In genomic region chr1:167206166-167206835, GRCh38 we compare ENCODE assay signal across 1 cellular context.
TF ChIP-seq lines count a peak whose summit lies in the region.

No MANE protein-coding gene starts in this region.

TF ChIP-seq in WTC11, 78 proteins besides CTCF, POLR2A, EP300 and RAD21 (continued from another document):
- no peak for TF ChIP-seq E2F4 (CRISPR knock-in tag; IDR thresholded peaks at IDR 0.05; ENCODE audit: borderline replicate concordance, low read depth)
- TF ChIP-seq CBFB (CRISPR knock-in tag; IDR thresholded peaks at IDR 0.05; ENCODE audit: low read depth) = no peak
- no peak for TF ChIP-seq ZNF512 (CRISPR knock-in tag; IDR thresholded peaks at IDR 0.05; ENCODE audit: borderline replicate concordance)
- TF ChIP-seq ZNF423 (CRISPR knock-in tag; IDR thresholded peaks at IDR 0.05) = no peak
- no peak for TF ChIP-seq ERG (CRISPR knock-in tag; IDR thresholded peaks at IDR 0.05)
- no peak for TF ChIP-seq E2F5 (CRISPR knock-in tag; IDR thresholded peaks at IDR 0.05)
- TF ChIP-seq ZMAT4 (CRISPR knock-in tag; IDR thresholded peaks at IDR 0.05) = no peak
- TF ChIP-seq PRRX2 (CRISPR knock-in tag; IDR thresholded peaks at IDR 0.05) = no peak
- TF ChIP-seq ATF3 (CRISPR knock-in tag; conservative IDR thresholded peaks at IDR 0.05) = no peak
- no peak for TF ChIP-seq ZNF671 (CRISPR knock-in tag; IDR thresholded peaks at IDR 0.05)
- no peak for TF ChIP-seq TP53 (CRISPR knock-in tag; IDR thresholded peaks at IDR 0.05)
- TF ChIP-seq ATF1 (CRISPR knock-in tag; IDR thresholded peaks at IDR 0.05) = no peak
- TF ChIP-seq KAT7 (CRISPR knock-in tag; IDR thresholded peaks at IDR 0.05; ENCODE audit: borderline replicate concordance) = no peak
- TF ChIP-seq FOXP1 (CRISPR knock-in tag; IDR thresholded peaks at IDR 0.05; ENCODE audit: borderline replicate concordance) = no peak
- TF ChIP-seq ZNF317 (CRISPR knock-in tag; IDR thresholded peaks at IDR 0.05; ENCODE audit: borderline replicate concordance, low read depth) = no peak
